1 cellular context compared by ENCODE assay signal in genomic region chr11:65078151-65078550, GRCh38.
TF ChIP-seq lines count a peak whose summit lies in the region.

No MANE protein-coding gene starts in this region.

TF ChIP-seq in H1, 55 proteins besides CTCF, POLR2A, EP300 and RAD21:
- TF ChIP-seq CHD2 (IDR thresholded peaks at IDR 0.05; ENCODE audit: low read length) (no peak), TEAD4 (IDR thresholded peaks at IDR 0.05; ENCODE audit: low read depth, low read length) (no peak), EGR1 (IDR thresholded peaks at IDR 0.05; ENCODE audit: borderline replicate concordance, low read depth, low read length) (no peak), POLR2AphosphoS5 (IDR thresholded peaks at IDR 0.05; ENCODE audit: low read depth, low read length) (peak; percentile 58; the same call in 1 of the 2 replicates), SUZ12 (IDR thresholded peaks at IDR 0.05; ENCODE audit: low read length) (no peak), MAFK (IDR thresholded peaks at IDR 0.05; ENCODE audit: low read depth, low read length) (no peak), GABPA (IDR thresholded peaks at IDR 0.05; ENCODE audit: borderline replicate concordance, insufficient read depth, low read length) (peak; percentile 72; the same call in 1 of the 2 replicates), E2F6 (IDR thresholded peaks at IDR 0.05) (no peak), FOSL1 (IDR thresholded peaks at IDR 0.05; ENCODE audit: insufficient read depth, low read depth, low read length) (no peak), YY1 (IDR thresholded peaks at IDR 0.05; ENCODE audit: low read depth, low read length) (0 out of 2 replicates have a peak, but pooled peaks have one; percentile 37)
TF ChIP-seq in H1: peak in this region for 3.
